1 cellular context compared by ENCODE assay signal in genomic region chr19:4955274-4955673, GRCh38.
TF ChIP-seq lines count a peak whose summit lies in the region.

No MANE protein-coding gene starts in this region.

TF ChIP-seq in WTC11, 78 proteins besides CTCF, POLR2A, EP300 and RAD21 (continued from another document):
- TF ChIP-seq E2F4 (CRISPR knock-in tag; IDR thresholded peaks at IDR 0.05; ENCODE audit: borderline replicate concordance, low read depth) (no peak), FOXK1 (CRISPR knock-in tag; IDR thresholded peaks at IDR 0.05) (no peak)
